Comparison of ENCODE assay signal across 17 cellular contexts in the genomic region with DNA sequence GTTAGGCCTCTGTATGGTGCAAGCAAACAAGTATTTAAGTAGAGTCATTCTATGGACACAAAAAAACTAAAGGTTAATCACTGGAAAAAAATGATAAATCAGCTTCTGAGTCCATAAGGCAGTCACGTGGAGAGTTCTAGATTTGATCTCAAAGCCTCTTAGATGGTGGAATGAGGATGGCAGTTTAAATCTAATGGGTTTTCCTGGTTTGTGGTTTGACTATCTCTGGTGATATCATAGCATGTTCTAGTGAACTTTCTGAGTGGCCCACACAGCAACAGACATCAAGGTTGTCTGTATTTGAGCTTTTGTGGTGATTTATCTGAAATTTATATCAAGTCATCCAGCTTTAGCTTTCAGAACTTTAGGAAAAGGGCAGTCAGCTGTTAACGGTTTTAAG. TPM values are rescaled to one million over a fixed set of nuclear protein-coding genes. Genes with fewer than 3 reads are reported as not detected.
A peak's percentile ranks its signal among the peaks of the same experiment; 100 is the strongest.
DNase-seq lines count a peak whose midpoint lies in the region; ATAC-seq and TF ChIP-seq lines count a peak whose summit lies in the region.
"Had no signal": no experiment of that assay in that cellular context is flagged by ENCODE, and none has a peak within 500 bp of the region (broad histone marks: within the 10 kb centered on the region; RNA-seq: fewer than 3 reads in every experiment).

No MANE protein-coding gene starts in this region.

- peak overlapping the region; percentile 61 for H3K4me2 ChIP-seq in PC-3 (ENCODE audit: low read length)
- H3K4me2 ChIP-seq: GM23338 had no signal

- CTCF ChIA-PET in PC-3 (lab: Charles Lee), result interaction anchor here (1.8 kb wide), 1 partner anchor 26 kb away, joined by 4 read pairs; no protein-coding TSS in a partner anchor
- CTCF ChIA-PET in CD8-positive, alpha-beta T cell (lab: Charles Lee), result no interaction called here

- H3K27me3 ChIP-seq in PC-3 (ENCODE audit: low read length), result no peaks in the 10 kb centered on the region
- no peaks in the 10 kb centered on the region for H3K27me3 ChIP-seq in endodermal cell (ENCODE audit: control insufficient read depth, insufficient read depth, low read length, poor library complexity, severe bottlenecking)
- H3K27me3 ChIP-seq in prostate gland (replicated peaks; ENCODE audit: insufficient read depth), result no peaks in the 10 kb centered on the region
- no peaks in the 10 kb centered on the region for H3K27me3 ChIP-seq in CD8-positive, alpha-beta T cell (ENCODE audit: insufficient read depth, low read length)

- H3K9me2 ChIP-seq in PC-3 (replicated peaks; ENCODE audit: low read length), result 0 out of 2 replicates have a peak, but pooled peaks cover 4% of the 10 kb centered on the region

- DNase-seq in HT-29 (ENCODE audit: low spot score) (peak; percentile 62), PC-3 (peak; percentile 44), endodermal cell (no peak), prostate gland (ENCODE audit: low spot score) (no peak), NCI-H748 treated with DMSO at 0.1 percent for 48 hours (lab: John Stamatoyannopoulos, UW) (no peak)
- DNase-seq in CD8-positive, alpha-beta T cell, result no peak
- DNase-seq: CD4-positive, CD25-positive, alpha-beta regulatory T cell; DMS53; NCI-H2029; NCI-H2171; NCI-H446; NK-92 treated with Interleukin-12 subunit alpha and Interleukin-12 subunit beta, amount 100 ng/mL, for 24 hours; SIG-M5 had no signal

- H2AFZ ChIP-seq in PC-3 (ENCODE audit: low read length), result no peak overlapping the region
- H2AFZ ChIP-seq: GM23338 had no signal

- POLR2A ChIA-PET in PC-3 (lab: Charles Lee; ENCODE audit: unreplicated experiment), result interaction anchor here (0.7 kb wide), 1 partner anchor 221 kb away, joined by 4 read pairs; no protein-coding TSS in a partner anchor
- POLR2A ChIA-PET in CD8-positive, alpha-beta T cell (lab: Charles Lee), result no interaction called here

- ATAC-seq in PC-3 (peak; percentile 3), HG03469 (IDR thresholded peaks at IDR 0.05; ENCODE audit: unreplicated experiment) (no peak)
- no peak for ATAC-seq in CD8-positive, alpha-beta T cell
- ATAC-seq: GM23338, HCT116 had no signal

- no peaks in the 10 kb centered on the region for H3K9me3 ChIP-seq in PC-3 (ENCODE audit: low read length)
- peaks cover 20% of the 10 kb centered on the region for H3K9me3 ChIP-seq in endodermal cell (ENCODE audit: control insufficient read depth, low read length)
- no peaks in the 10 kb centered on the region for H3K9me3 ChIP-seq in prostate gland
- H3K9me3 ChIP-seq in CD8-positive, alpha-beta T cell (ENCODE audit: low read length), result no peaks in the 10 kb centered on the region

- no peak for TF ChIP-seq POLR2A in prostate gland (IDR thresholded peaks at IDR 0.05)

- H4K20me1 ChIP-seq in PC-3 (ENCODE audit: low read length), result no peaks in the 10 kb centered on the region

- TF ChIP-seq CTCF in PC-3 (conservative IDR thresholded peaks at IDR 0.05; ENCODE audit: low read depth, low read length) (no peak), endodermal cell (conservative IDR thresholded peaks at IDR 0.05) (no peak), prostate gland (IDR thresholded peaks at IDR 0.05) (no peak)
- TF ChIP-seq CTCF in CD8-positive, alpha-beta T cell (IDR thresholded peaks at IDR 0.05), result no peak

- no peak overlapping the region; the same call in 1 of the 2 replicates for H3K9ac ChIP-seq in PC-3 (ENCODE audit: low read length)
- no peak overlapping the region for H3K9ac ChIP-seq in endodermal cell (ENCODE audit: extremely low read depth, low read length, poor library complexity, severe bottlenecking)

- peaks cover 3% of the 10 kb centered on the region for H3K4me1 Mint-ChIP-seq in endodermal cell
- H3K4me1 Mint-ChIP-seq in CD8-positive, alpha-beta T cell (ENCODE audit: low read depth), result no peaks in the 10 kb centered on the region
- H3K4me1 Mint-ChIP-seq: CD4-positive, CD25-positive, alpha-beta regulatory T cell had no signal

- no peak overlapping the region for H3K4me3 Mint-ChIP-seq in endodermal cell
- no peak overlapping the region for H3K4me3 Mint-ChIP-seq in CD8-positive, alpha-beta T cell
- H3K4me3 Mint-ChIP-seq: CD4-positive, CD25-positive, alpha-beta regulatory T cell; GM23338 had no signal

- peaks cover 39% of the 10 kb centered on the region for H3K4me1 ChIP-seq in PC-3 (ENCODE audit: insufficient read depth, low read length)
- H3K4me1 ChIP-seq in endodermal cell (ENCODE audit: control insufficient read depth, insufficient read depth, low read length), result no peaks in the 10 kb centered on the region
- H3K4me1 ChIP-seq in prostate gland (replicated peaks), result peaks cover 16% of the 10 kb centered on the region
- no peaks in the 10 kb centered on the region for H3K4me1 ChIP-seq in CD8-positive, alpha-beta T cell (ENCODE audit: insufficient read depth, low read length)

- no peaks in the 10 kb centered on the region for H3K36me3 ChIP-seq in PC-3 (ENCODE audit: low read depth, low read length)
- H3K36me3 ChIP-seq in endodermal cell (ENCODE audit: control insufficient read depth, insufficient read depth, low read length), result no peaks in the 10 kb centered on the region
- no peaks in the 10 kb centered on the region for H3K36me3 ChIP-seq in prostate gland
- no peaks in the 10 kb centered on the region for H3K36me3 ChIP-seq in CD8-positive, alpha-beta T cell (ENCODE audit: insufficient read depth, low read length)

- BruUV-seq in PC-3 (replicated peaks; lab: Mats Ljungman, UMichigan), result no TSS peak

- H3K79me2 ChIP-seq in PC-3 (ENCODE audit: low read length), result no peaks in the 10 kb centered on the region

- no peak overlapping the region for H3K4me3 ChIP-seq in PC-3 (ENCODE audit: low read length)
- peak overlapping the region; percentile 50 for H3K4me3 ChIP-seq in endodermal cell (ENCODE audit: low read length)
- no peak overlapping the region for H3K4me3 ChIP-seq in prostate gland
- no peak overlapping the region for H3K4me3 ChIP-seq in CD8-positive, alpha-beta T cell (ENCODE audit: low read depth, low read length)
- H3K4me3 ChIP-seq: GM23338 had no signal

- WGBS in endodermal cell (ENCODE audit: insufficient coverage in 1 of 2, insufficient read length in 1 of 2), 2 experiments, result 75 to 88% methylated on average over 1 to 2 of the region's 2 CpGs
- 26% methylated on average over 2 of the region's 2 CpGs for WGBS in prostate gland

- intact Hi-C loops in PC-3 (cut with micrococcal nuclease), result loop anchor here (1.0 to 10.0 kb wide), 5 partner anchors 10 to 422 kb away; a partner anchor contains a TSS
- intact Hi-C loops in prostate gland (cut with DNase I), result no loop called here
- intact Hi-C loops in CD8-positive, alpha-beta T cell (cut with DNase I, micrococcal nuclease), result no loop called here

- peaks cover 1% of the 10 kb centered on the region for H3K36me3 Mint-ChIP-seq in endodermal cell (ENCODE audit: low read depth)
- no peaks in the 10 kb centered on the region for H3K36me3 Mint-ChIP-seq in CD8-positive, alpha-beta T cell
- H3K36me3 Mint-ChIP-seq: CD4-positive, CD25-positive, alpha-beta regulatory T cell had no signal

- H3K9me3 Mint-ChIP-seq in endodermal cell, result peaks cover 15% of the 10 kb centered on the region
- peaks cover 6% of the 10 kb centered on the region for H3K9me3 Mint-ChIP-seq in CD8-positive, alpha-beta T cell

- peaks cover 18% of the 10 kb centered on the region for H3F3A ChIP-seq in PC-3 (ENCODE audit: low read length, unreplicated experiment)

- no peak overlapping the region for H3K27ac Mint-ChIP-seq in endodermal cell
- no peak overlapping the region for H3K27ac Mint-ChIP-seq in CD8-positive, alpha-beta T cell
- H3K27ac Mint-ChIP-seq: CD4-positive, CD25-positive, alpha-beta regulatory T cell; GM23338 had no signal

- peak overlapping the region; percentile 72 for H3K27ac ChIP-seq in PC-3 (ENCODE audit: low read length)
- H3K27ac ChIP-seq in endodermal cell (ENCODE audit: low read depth, low read length), result no peak overlapping the region
- peak overlapping the region; percentile 4 to 62 for H3K27ac ChIP-seq in prostate gland
- H3K27ac ChIP-seq in CD8-positive, alpha-beta T cell (ENCODE audit: low read depth, low read length), result no peak overlapping the region

- H3K27me3 Mint-ChIP-seq in endodermal cell (ENCODE audit: insufficient read depth), result no peaks in the 10 kb centered on the region
- peaks cover 2% of the 10 kb centered on the region for H3K27me3 Mint-ChIP-seq in CD8-positive, alpha-beta T cell (ENCODE audit: low read depth)

RNA-seq across cellular contexts. Expression of a gene that starts 52.4 kb away (rescaled TPM):
- total RNA-seq in HT-29 (2014; rRNA removed; shearing (Covaris generic)), result 7.2 and 7.4 TPM in 2 replicates
- total RNA-seq in PC-3 (2014; rRNA removed), result 4.8 and 5.6 TPM in 2 replicates
- total RNA-seq in endodermal cell, result 1 to 10 TPM; 2.0 to 3.6 TPM
- 0.14 TPM for polyA plus RNA-seq in endodermal cell (2013, experiment 1 of 2)
- not detected for polyA plus RNA-seq in endodermal cell (2013, experiment 2 of 2)
- total RNA-seq in prostate gland, result 1 to 10 TPM; 8.0 to 8.3 TPM
- total RNA-seq in CD8-positive, alpha-beta T cell, result not detected
- total RNA-seq: CD4-positive, CD25-positive, alpha-beta regulatory T cell; RPMI7951 had no signal

Comparison
In these comparisons a context has a peak if more than half of its experiments do, and no peak if none do; other contexts are left out.
1. DNase-seq: peak in HT-29 (single experiment) and PC-3 (single experiment); none in endodermal cell (single experiment), prostate gland (single experiment), NCI-H748 treated with DMSO at 0.1 percent for 48 hours (single experiment) and CD8-positive, alpha-beta T cell (0 of 7).
2. H3K27ac ChIP-seq: peak in PC-3 (single experiment) and prostate gland (2 of 2); none in endodermal cell (single experiment) and CD8-positive, alpha-beta T cell (single experiment).